In genomic region chr6:6566766-6567165, GRCh38 we compare ENCODE assay signal across 36 cellular contexts. TPM values are rescaled to one million over a fixed set of nuclear protein-coding genes. Genes with fewer than 3 reads are reported as not detected.
"Had no signal": no experiment of that assay in that cellular context is flagged by ENCODE, and none has a peak within 500 bp of the region (broad histone marks: within the 10 kb centered on the region; RNA-seq: fewer than 3 reads in every experiment).

No MANE protein-coding gene starts in this region.

- H3K27me3 ChIP-seq: Peyer's patch, SJSA1 had no signal

- H3K36me3 ChIP-seq: Peyer's patch, SJSA1 had no signal

- DNase-seq: Karpas-422, KBM-7, MM.1S, NCI-H1048, NCI-H1092 treated with DMSO at 0.1 percent for 48 hours, NCI-H1105 treated with DMSO at 0.1 percent for 48 hours, NCI-H1417, NCI-H1436, NCI-H146, NCI-H1694, NCI-H187, NCI-H1930, NCI-H2081 treated with DMSO at 0.1 percent for 48 hours, NCI-H2107, NCI-H2171, NCI-H2227 treated with DMSO at 0.1 percent for 48 hours, NCI-H345, NCI-H446, NCI-H510A treated with DMSO at 0.1 percent for 48 hours, NCI-H524 treated with DMSO at 0.1 percent for 48 hours, NCI-H526 treated with DMSO at 0.1 percent for 48 hours, NCI-H774, OCI-M1, PC-3, Peyer's patch, Right ventricle myocardium superior, RPMI8226, SHP77 treated with DMSO at 0.1 percent for 48 hours, SK-N-SH, SW 1271, T-helper 1 cell had no signal

- H3K9me3 ChIP-seq: Peyer's patch, SJSA1, SK-N-SH had no signal

- H3K4me3 ChIP-seq: Peyer's patch, SJSA1 had no signal

- H3K4me1 ChIP-seq: Peyer's patch, SJSA1 had no signal

- ATAC-seq: PC-3 had no signal

- H3K27ac ChIP-seq: KMS-11, Peyer's patch, SJSA1 had no signal

RNA-seq across cellular contexts. Expression of gene LY86, which starts 21.8 kb away (rescaled TPM):
- total RNA-seq: LHCN-M2, MCF 10A, NCI-H460, PC-3, SJSA1 had no signal
